ENCODE assay signal across 11 cellular contexts in the genomic region with DNA sequence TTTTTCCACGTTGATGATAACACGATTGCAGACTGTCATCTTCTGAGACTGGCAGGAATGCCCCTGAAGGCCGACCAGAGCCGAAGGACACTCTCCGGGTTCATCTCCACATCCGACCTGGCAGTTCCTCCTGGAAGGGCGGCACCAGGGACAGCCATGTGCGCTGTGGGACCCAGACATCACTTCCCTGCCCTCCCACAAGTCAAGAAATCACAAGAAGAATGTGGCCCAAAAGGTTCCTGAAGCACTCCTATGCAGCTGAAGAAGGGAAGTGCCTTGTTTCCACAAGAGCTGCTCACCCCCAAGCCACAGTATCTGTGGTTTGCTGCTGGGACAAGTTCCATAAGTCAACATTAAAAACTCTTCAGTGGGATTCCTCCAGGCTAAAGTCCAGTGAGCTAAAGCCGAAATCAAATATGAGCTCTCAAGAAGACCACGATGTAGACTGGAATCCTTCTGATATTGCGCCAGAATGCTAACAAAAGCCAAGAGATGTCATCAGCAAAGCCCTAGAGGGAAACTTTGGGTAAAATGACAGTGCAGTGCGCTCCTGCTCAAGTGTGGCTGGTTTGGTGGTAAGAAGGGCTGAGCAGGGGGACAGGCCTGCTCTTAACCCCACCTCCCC. TPM values are rescaled to one million over a fixed set of nuclear protein-coding genes. Genes with fewer than 3 reads are reported as not detected.
DNase-seq lines count a peak whose midpoint lies in the region; ATAC-seq and TF ChIP-seq lines count a peak whose summit lies in the region.
"Had no signal": no experiment of that assay in that cellular context is flagged by ENCODE, and none has a peak within 500 bp of the region (broad histone marks: within the 10 kb centered on the region; RNA-seq: fewer than 3 reads in every experiment).

No MANE protein-coding gene starts in this region.

- intact Hi-C loops in right lobe of liver (cut with DNase I) (no loop called here), transverse colon (cut with DNase I; ENCODE audit: low total_unique reads) (loop anchor here (10.0 kb wide), 1 partner anchor 59 kb away; no protein-coding TSS in a partner anchor)
- intact Hi-C loops in CD4-positive, alpha-beta memory T cell (cut with micrococcal nuclease), result no loop called here
- intact Hi-C loops in activated CD4-positive, alpha-beta T cell treated with anti-CD3 and anti-CD28 coated beads, Interleukin-2, amount 10 ng/mL, durations not matched to agents 24 days and 14 days (cut with micrococcal nuclease), result no loop called here

- H3K4me3 ChIP-seq in HUES48 (ENCODE audit: low read depth, low read length) (no peak overlapping the region), right lobe of liver (peak overlapping the region in 2 of 3 donors; percentile 40 to 49), transverse colon (peak overlapping the region in 1 of 4 donors; percentile 40)
- no peak overlapping the region for H3K4me3 ChIP-seq in CD4-positive, alpha-beta memory T cell (ENCODE audit: low read length in 2 of 2)

- DNase-seq in astrocyte of the hippocampus (ENCODE audit: low read depth, low spot score), result peak; percentile 52
- no peak for DNase-seq in right lobe of liver
- no peak for DNase-seq in transverse colon
- DNase-seq in CD4-positive, alpha-beta memory T cell, result no peak
- DNase-seq in effector CD4-positive, alpha-beta T cell, result no peak
- no peak for DNase-seq in activated CD4-positive, alpha-beta T cell treated with anti-CD3 and anti-CD28 coated beads, Interleukin-2, amount 10 ng/mL, durations not matched to agents 24 days and 14 days
- DNase-seq: activated effector memory CD4-positive, alpha-beta T cell treated with Interleukin-2 at 50 U/mL for 16 hours; foreskin keratinocyte; NCI-H2107; T-helper 1 cell had no signal

- H3K27ac ChIP-seq in HUES48 (ENCODE audit: low read depth, low read length) (peak overlapping the region; percentile 53), right lobe of liver (peak overlapping the region; percentile 67 to 94 (median 92)), transverse colon (peak overlapping the region; percentile 93 to 95 (median 94))
- H3K27ac ChIP-seq in CD4-positive, alpha-beta memory T cell (ENCODE audit: low read depth, low read length), result no peak overlapping the region
- H3K27ac ChIP-seq: foreskin keratinocyte had no signal

- H3K4me1 Mint-ChIP-seq in CD4-positive, alpha-beta memory T cell, result peaks cover 20 to 50% (median 23%) of the 10 kb centered on the region in 4 donors
- H3K4me1 Mint-ChIP-seq in activated CD4-positive, alpha-beta T cell treated with anti-CD3 and anti-CD28 coated beads, Interleukin-2, amount 10 ng/mL, durations not matched to agents 24 days and 14 days, result peaks cover 19% of the 10 kb centered on the region

- TF ChIP-seq POLR2A in right lobe of liver (IDR thresholded peaks at IDR 0.05), result no peak
- TF ChIP-seq POLR2A in transverse colon (IDR thresholded peaks at IDR 0.05), result no peak

- CTCF ChIA-PET in CD4-positive, alpha-beta memory T cell (lab: Charles Lee; ENCODE audit: partially characterized antibody), result no interaction called here

- H3K4me3 Mint-ChIP-seq in CD4-positive, alpha-beta memory T cell, result peak overlapping the region in 1 of 8 donors; percentile 20
- no peak overlapping the region for H3K4me3 Mint-ChIP-seq in activated CD4-positive, alpha-beta T cell treated with anti-CD3 and anti-CD28 coated beads, Interleukin-2, amount 10 ng/mL, durations not matched to agents 24 days and 14 days

- no peak overlapping the region for H3K9ac ChIP-seq in HUES48 (ENCODE audit: low read depth, low read length)

- 15% methylated on average over 10 of the region's 12 CpGs for WGBS in right lobe of liver (ENCODE audit: insufficient coverage, low coverage, low lambda C conversion rate, missing lambda C conversion rate)
- WGBS in transverse colon (ENCODE audit: low coverage in 1 of 2), 2 donors, result 68 to 73% methylated on average over 2 to 12 of the region's 12 CpGs

- TF ChIP-seq EP300 in transverse colon (IDR thresholded peaks at IDR 0.05; ENCODE audit: low read depth), result no peak

- H3K27me3 Mint-ChIP-seq in CD4-positive, alpha-beta memory T cell, result no peaks in the 10 kb centered on the region
- no peaks in the 10 kb centered on the region for H3K27me3 Mint-ChIP-seq in activated CD4-positive, alpha-beta T cell treated with anti-CD3 and anti-CD28 coated beads, Interleukin-2, amount 10 ng/mL, durations not matched to agents 24 days and 14 days

- peaks cover 6 to 8% of the 10 kb centered on the region in 2 donors for H3K36me3 Mint-ChIP-seq in CD4-positive, alpha-beta memory T cell
- H3K36me3 Mint-ChIP-seq in activated CD4-positive, alpha-beta T cell treated with anti-CD3 and anti-CD28 coated beads, Interleukin-2, amount 10 ng/mL, durations not matched to agents 24 days and 14 days (ENCODE audit: low read depth), result peaks cover 10% of the 10 kb centered on the region

- POLR2A ChIA-PET in CD4-positive, alpha-beta memory T cell (lab: Charles Lee; ENCODE audit: partially characterized antibody), result no interaction called here

- H3K36me3 ChIP-seq in HUES48 (ENCODE audit: control insufficient read depth, insufficient read depth, low read length) (no peaks in the 10 kb centered on the region), right lobe of liver (no peaks in the 10 kb centered on the region), transverse colon (no peaks in the 10 kb centered on the region)
- H3K36me3 ChIP-seq in CD4-positive, alpha-beta memory T cell (ENCODE audit: insufficient read depth, low read length), result no peaks in the 10 kb centered on the region

- TF ChIP-seq CTCF in right lobe of liver (IDR thresholded peaks at IDR 0.05) (no peak), transverse colon (IDR thresholded peaks at IDR 0.05) (no peak)

- ATAC-seq in right lobe of liver, result peak; percentile 9 to 58 (median 20)
- ATAC-seq: foreskin keratinocyte had no signal

- H3K27ac Mint-ChIP-seq in CD4-positive, alpha-beta memory T cell, result no peak overlapping the region
- no peak overlapping the region for H3K27ac Mint-ChIP-seq in activated CD4-positive, alpha-beta T cell treated with anti-CD3 and anti-CD28 coated beads, Interleukin-2, amount 10 ng/mL, durations not matched to agents 24 days and 14 days

- H3K27me3 ChIP-seq in HUES48 (ENCODE audit: control insufficient read depth, insufficient read depth, low read length) (no peaks in the 10 kb centered on the region), right lobe of liver (no peaks in the 10 kb centered on the region), transverse colon (no peaks in the 10 kb centered on the region)
- H3K27me3 ChIP-seq in CD4-positive, alpha-beta memory T cell (ENCODE audit: insufficient read depth, low read length), result no peaks in the 10 kb centered on the region
- H3K27me3 ChIP-seq: foreskin keratinocyte had no signal

- in situ Hi-C loops in transverse colon (cut with MboI; ENCODE audit: low pct_ligation_motif_present in 1 of 4, low pct_unique_long_range_greater_than_20kb in 1 of 4, low sequenced_read_pairs in 3 of 4), result no loop called here

- no peaks in the 10 kb centered on the region for H3K9me3 Mint-ChIP-seq in CD4-positive, alpha-beta memory T cell
- no peaks in the 10 kb centered on the region for H3K9me3 Mint-ChIP-seq in activated CD4-positive, alpha-beta T cell treated with anti-CD3 and anti-CD28 coated beads, Interleukin-2, amount 10 ng/mL, durations not matched to agents 24 days and 14 days

- 0 out of 2 replicates have a peak, but pooled peaks cover under 1% of the 10 kb centered on the region for H3K9me3 ChIP-seq in HUES48 (ENCODE audit: control insufficient read depth, insufficient read depth, low read length)
- H3K9me3 ChIP-seq in right lobe of liver, result no peaks in the 10 kb centered on the region
- H3K9me3 ChIP-seq in transverse colon, result no peaks in the 10 kb centered on the region
- no peaks in the 10 kb centered on the region for H3K9me3 ChIP-seq in CD4-positive, alpha-beta memory T cell (ENCODE audit: control insufficient read depth in 1 of 2, low read length in 2 of 2)

- H3K4me1 ChIP-seq in HUES48 (ENCODE audit: control insufficient read depth, insufficient read depth, low read length) (peaks cover 21% of the 10 kb centered on the region), right lobe of liver (peaks cover 6 to 53% (median 19%) of the 10 kb centered on the region in 4 donors), transverse colon (peaks cover 37 to 98% (median 76%) of the 10 kb centered on the region in 4 donors)
- H3K4me1 ChIP-seq in CD4-positive, alpha-beta memory T cell (ENCODE audit: insufficient read depth, low read length), result peaks cover 11% of the 10 kb centered on the region

RNA-seq across cellular contexts. Expression of a gene that starts 21.2 kb away (rescaled TPM):
- total RNA-seq in right lobe of liver (10 to 100 TPM; 21.4 to 67.0 (median 47.1) TPM), transverse colon (100 to 1,000 TPM in 3 of 4 donors, 10 to 100 TPM in 1; 53.9 to 250 (median 198) TPM)
- total RNA-seq in CD4-positive, alpha-beta memory T cell, result 10 to 100 TPM; 54.5 to 55.0 TPM
- polyA plus RNA-seq in CD4-positive, alpha-beta memory T cell, result 10 to 100 TPM; 24.6 to 35.9 TPM
- total RNA-seq in activated CD4-positive, alpha-beta T cell treated with anti-CD3 and anti-CD28 coated beads, Interleukin-2, amount 10 ng/mL, durations not matched to agents 24 days and 14 days, result 32.5 and 33.0 TPM in 2 replicates

Comparison
In these comparisons a context has a peak if more than half of its experiments do, and no peak if none do; other contexts are left out.
1. H3K4me3 ChIP-seq: peak in right lobe of liver (2 of 3); none in HUES48 (single experiment) and CD4-positive, alpha-beta memory T cell (0 of 2).